Comparison of ENCODE assay signal across 14 cellular contexts in the genomic region with DNA sequence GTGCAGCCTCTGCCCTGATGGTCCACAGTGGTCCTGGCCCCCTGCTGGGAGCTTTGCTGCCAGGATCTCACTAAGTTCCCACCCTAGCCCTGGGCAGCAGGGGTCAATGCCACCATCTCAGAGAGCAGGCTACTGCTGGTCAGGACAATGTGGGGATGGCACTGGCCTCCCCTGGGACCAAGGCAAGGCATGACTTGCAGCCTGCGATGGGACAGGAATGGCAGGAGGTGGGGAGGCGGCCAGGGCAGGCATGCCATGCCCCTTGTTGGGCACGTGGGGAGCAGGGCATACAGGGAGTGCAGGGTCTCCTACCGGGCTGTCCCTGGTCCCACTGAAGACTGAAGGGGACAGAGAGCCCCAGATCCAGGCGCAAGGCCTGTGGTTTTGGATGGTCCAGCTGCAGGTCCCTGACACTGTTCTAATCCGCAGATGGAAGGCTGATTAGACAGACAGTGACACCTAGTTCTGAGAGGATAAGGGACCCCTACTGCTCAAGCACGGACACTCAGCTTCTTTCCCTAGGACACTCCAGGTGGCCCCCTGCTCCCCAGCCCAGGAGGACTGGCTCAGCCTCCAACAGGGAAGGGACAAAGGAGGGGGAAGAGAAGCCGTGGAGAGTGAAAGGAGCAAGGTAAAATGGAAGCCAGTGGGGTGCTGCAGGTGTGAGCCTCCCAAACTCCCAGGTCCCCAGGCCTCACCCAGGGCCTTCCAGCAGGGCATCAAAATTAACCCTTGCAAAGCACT.
DNase-seq lines count a peak whose midpoint lies in the region; ATAC-seq and TF ChIP-seq lines count a peak whose summit lies in the region.
"Had no signal": no experiment of that assay in that cellular context is flagged by ENCODE, and none has a peak within 500 bp of the region (broad histone marks: within the 10 kb centered on the region; RNA-seq: fewer than 3 reads in every experiment).

No MANE protein-coding gene starts in this region.

- no peaks in the 10 kb centered on the region for H3K9me3 ChIP-seq in right cardiac atrium (ENCODE audit: control insufficient read depth, low read length)
- no peaks in the 10 kb centered on the region for H3K9me3 ChIP-seq in WERI-Rb-1 (ENCODE audit: severe bottlenecking)
- H3K9me3 ChIP-seq: BLaER1 treated with 17β-estradiol and CSF1 and Interleukin-3, amounts not matched to agents 10 nM and 100 nM had no signal

- intact Hi-C loops in right cardiac atrium (cut with DNase I) (no loop called here), left cardiac atrium (cut with DNase I) (no loop called here)

- no peak overlapping the region for H3K4me3 ChIP-seq in right cardiac atrium (ENCODE audit: low read length)
- no peak overlapping the region for H3K4me3 ChIP-seq in WERI-Rb-1 (ENCODE audit: low read depth, low read length)
- H3K4me3 ChIP-seq: BLaER1 treated with 17β-estradiol and CSF1 and Interleukin-3, amounts not matched to agents 10 nM and 100 nM had no signal

- 93% methylated on average over 8 of the region's 8 CpGs for WGBS in right cardiac atrium

- peak in 2 of 3 donors; percentile 17 to 33 for DNase-seq in right cardiac atrium
- DNase-seq in left cardiac atrium = no peak
- DNase-seq in NCI-H146 treated with DMSO at 0.1 percent for 48 hours (lab: John Stamatoyannopoulos, UW; ENCODE audit: unreplicated experiment) = peak; percentile 49
- peak; percentile 66 for DNase-seq in WERI-Rb-1
- DNase-seq in effector CD8-positive, alpha-beta T cell (lab: John Stamatoyannopoulos, UW) = no peak
- DNase-seq: CD8-positive, alpha-beta T cell; DMS 273 treated with DMSO at 0.1 percent for 48 hours; DMS53; DND-41; EL; H9 had no signal

- H3K27me3 ChIP-seq in right cardiac atrium (ENCODE audit: control insufficient read depth, insufficient read depth) = no peaks in the 10 kb centered on the region
- H3K27me3 ChIP-seq in WERI-Rb-1 (ENCODE audit: insufficient read depth, low read depth, severe bottlenecking) = no peaks in the 10 kb centered on the region
- H3K27me3 ChIP-seq: BLaER1 treated with 17β-estradiol and CSF1 and Interleukin-3, amounts not matched to agents 10 nM and 100 nM had no signal

- no peak for TF ChIP-seq CTCF in WERI-Rb-1 (IDR thresholded peaks at IDR 0.05; ENCODE audit: low read depth, low read length)

- no peak for ATAC-seq in right cardiac atrium
- no peak for ATAC-seq in left cardiac atrium
- no peak for ATAC-seq in HG03469 (IDR thresholded peaks at IDR 0.05; ENCODE audit: unreplicated experiment)
- ATAC-seq in GM18519 (IDR thresholded peaks at IDR 0.05; ENCODE audit: low FRiP score, unreplicated experiment) = no peak
- ATAC-seq: CD8-positive, alpha-beta T cell had no signal

- no peaks in the 10 kb centered on the region for H3K4me1 ChIP-seq in right cardiac atrium (ENCODE audit: control insufficient read depth, insufficient read depth, low read length)

- peaks cover 99% of the 10 kb centered on the region for H3K36me3 ChIP-seq in WERI-Rb-1

- H3K27ac ChIP-seq in right cardiac atrium (ENCODE audit: low read length) = no peak overlapping the region
- peak overlapping the region; percentile 23 for H3K27ac ChIP-seq in WERI-Rb-1

Comparison
In these comparisons a context has a peak if more than half of its experiments do, and no peak if none do; other contexts are left out.
1. DNase-seq: peak in right cardiac atrium (2 of 3), NCI-H146 treated with DMSO at 0.1 percent for 48 hours (single experiment) and WERI-Rb-1 (single experiment); none in left cardiac atrium (single experiment) and effector CD8-positive, alpha-beta T cell (single experiment).